16 cellular contexts compared by ENCODE assay signal in the genomic region with DNA sequence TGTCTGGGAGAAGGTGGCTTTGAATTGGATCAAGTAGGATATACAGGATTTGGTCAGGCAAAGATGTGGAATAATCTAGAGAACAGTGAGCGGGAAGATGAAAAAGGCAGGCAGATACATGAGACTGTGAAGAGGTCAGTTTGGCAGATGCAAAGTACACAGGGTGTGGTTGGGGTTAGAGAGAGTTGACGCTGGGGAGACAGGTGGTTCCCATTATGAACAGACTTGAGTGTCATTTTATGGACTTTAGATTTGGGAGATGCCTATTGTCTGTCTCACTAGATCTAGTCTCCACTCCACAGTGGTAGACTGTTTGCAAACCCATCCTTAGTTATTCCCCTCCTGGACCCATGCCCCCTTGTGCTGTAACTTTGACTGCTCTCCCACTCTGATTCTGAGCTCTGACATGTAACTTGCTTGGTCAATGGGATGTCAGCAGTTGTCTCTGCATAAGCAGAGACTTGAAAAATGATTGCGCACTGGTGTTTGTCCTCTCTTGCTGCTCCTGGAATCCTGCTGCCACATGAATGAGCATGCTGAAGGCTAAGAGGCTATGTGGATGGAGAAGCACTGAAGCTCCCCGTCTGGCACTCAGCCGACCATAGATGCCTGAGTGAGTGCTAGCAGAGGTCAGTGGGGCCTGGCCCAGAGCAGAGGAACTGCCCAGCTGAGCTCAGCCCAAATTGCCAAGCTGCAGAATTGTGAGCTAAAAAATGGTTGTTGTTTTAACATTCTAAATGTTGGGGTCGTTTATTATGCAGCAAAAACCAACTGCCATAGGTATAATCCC.
DNase-seq lines count a peak whose midpoint lies in the region; ATAC-seq and TF ChIP-seq lines count a peak whose summit lies in the region.
"Had no signal": no experiment of that assay in that cellular context is flagged by ENCODE, and none has a peak within 500 bp of the region (broad histone marks: within the 10 kb centered on the region; RNA-seq: fewer than 3 reads in every experiment).

No MANE protein-coding gene starts in this region.

- no peaks in the 10 kb centered on the region for H3F3A ChIP-seq in PC-3 (ENCODE audit: low read length, unreplicated experiment)

- TF ChIP-seq CTCF in right atrium auricular region (IDR thresholded peaks at IDR 0.05) (no peak), heart left ventricle (IDR thresholded peaks at IDR 0.05) (no peak), PC-3 (conservative IDR thresholded peaks at IDR 0.05; ENCODE audit: low read depth, low read length) (no peak), gastroesophageal sphincter (IDR thresholded peaks at IDR 0.05) (no peak), vagina (IDR thresholded peaks at IDR 0.05) (no peak)

- no peaks in the 10 kb centered on the region for H3K79me2 ChIP-seq in PC-3 (ENCODE audit: low read length)

- peak overlapping the region; percentile 74; the same call in 1 of the 2 replicates for H3K4me2 ChIP-seq in PC-3 (ENCODE audit: low read length)

- TF ChIP-seq POLR2A in heart left ventricle (IDR thresholded peaks at IDR 0.05): no peak
- no peak for TF ChIP-seq POLR2A in gastroesophageal sphincter (IDR thresholded peaks at IDR 0.05)
- TF ChIP-seq POLR2A in vagina (IDR thresholded peaks at IDR 0.05): no peak

- H3K27ac ChIP-seq in right atrium auricular region (no peak overlapping the region), heart left ventricle (no peak overlapping the region), PC-3 (ENCODE audit: low read length) (no peak overlapping the region), gastroesophageal sphincter (peak overlapping the region in 3 of 4 donors; percentile 49 to 64 (median 60)), vagina (peak overlapping the region; percentile 43)

- no peaks in the 10 kb centered on the region for H3K9me3 ChIP-seq in right atrium auricular region
- no peaks in the 10 kb centered on the region for H3K9me3 ChIP-seq in heart left ventricle
- no peaks in the 10 kb centered on the region for H3K9me3 ChIP-seq in PC-3 (ENCODE audit: low read length)
- H3K9me3 ChIP-seq in gastroesophageal sphincter: no peaks in the 10 kb centered on the region
- no peaks in the 10 kb centered on the region for H3K9me3 ChIP-seq in vagina

- no peaks in the 10 kb centered on the region for H3K9me2 ChIP-seq in PC-3 (replicated peaks; ENCODE audit: low read length)

- H3K9ac ChIP-seq in PC-3 (ENCODE audit: low read length): no peak overlapping the region

- CTCF ChIA-PET in PC-3 (lab: Charles Lee): no interaction called here

- H3K36me3 ChIP-seq in right atrium auricular region (no peaks in the 10 kb centered on the region), heart left ventricle (no peaks in the 10 kb centered on the region), PC-3 (ENCODE audit: low read depth, low read length) (no peaks in the 10 kb centered on the region), gastroesophageal sphincter (no peaks in the 10 kb centered on the region), vagina (no peaks in the 10 kb centered on the region)

- no peak for TF ChIP-seq EP300 in gastroesophageal sphincter (IDR thresholded peaks at IDR 0.05)

- 0 out of 2 replicates have a peak overlapping the region, but pooled peaks have one; percentile 60 for H2AFZ ChIP-seq in PC-3 (ENCODE audit: low read length)

- 60 to 70% (median 67%) methylated on average over 6 of the region's 6 CpGs for WGBS in heart left ventricle, 4 donors
- WGBS in gastroesophageal sphincter (ENCODE audit: low coverage in 1 of 2), 2 donors: 26 to 50% methylated on average over 2 to 3 of the region's 6 CpGs

- POLR2A ChIA-PET in PC-3 (lab: Charles Lee; ENCODE audit: unreplicated experiment): interaction anchor here (0.8 kb wide), 1 partner anchor 211 kb away, joined by 4 read pairs; no protein-coding TSS in a partner anchor

- DNase-seq in right atrium auricular region (ENCODE audit: low spot score) (peak; percentile 50), heart left ventricle (no peak), PC-3 (no peak), vagina (ENCODE audit: extremely low spot score in 2 of 2) (peak in 1 of 2 donors; percentile 70), amniotic stem cell (lab: John Stamatoyannopoulos, UW) (no peak), NCI-H446 (lab: John Stamatoyannopoulos, UW) (no peak)
- DNase-seq in activated effector memory CD4-positive, alpha-beta T cell treated with anti-CD3 and anti-CD28 coated beads, Interleukin-2, amount 50 U/mL, for 16 hours: no peak
- DNase-seq: activated CD4-positive, alpha-beta T cell treated with anti-CD3 and anti-CD28 coated beads, Interleukin-2, amount 10 ng/mL, durations not matched to agents 7 days and 5 days; activated naive CD8-positive, alpha-beta T cell treated with anti-CD3 and anti-CD28 coated beads for 36 hours; cerebellar nuclear complex; DMS 273 treated with DMSO at 0.1 percent for 48 hours; GOT3; natural killer cell; stimulated activated CD4-positive, alpha-beta T cell treated with anti-CD3 and anti-CD28 coated beads, Interleukin-2, amount 100 ng/mL, for 48 hours had no signal

- H3K4me1 ChIP-seq in right atrium auricular region: peaks cover 0 to 19% of the 10 kb centered on the region in 2 donors
- H3K4me1 ChIP-seq in heart left ventricle: peaks cover 0 to 44% (median 18%) of the 10 kb centered on the region in 12 donors
- H3K4me1 ChIP-seq in PC-3 (ENCODE audit: insufficient read depth, low read length): peaks cover 22% of the 10 kb centered on the region
- peaks cover 0 to 36% (median under 1%) of the 10 kb centered on the region in 3 donors for H3K4me1 ChIP-seq in gastroesophageal sphincter
- H3K4me1 ChIP-seq in vagina: peaks cover 44% of the 10 kb centered on the region

- H4K20me1 ChIP-seq in PC-3 (ENCODE audit: low read length): no peaks in the 10 kb centered on the region

- ATAC-seq in heart left ventricle (no peak), PC-3 (no peak), gastroesophageal sphincter (peak; percentile 25)
- ATAC-seq: HepG2, natural killer cell had no signal

- BruUV-seq in PC-3 (replicated peaks; lab: Mats Ljungman, UMichigan): no TSS peak

- H3K4me3 ChIP-seq in right atrium auricular region (no peak overlapping the region), heart left ventricle (no peak overlapping the region), PC-3 (ENCODE audit: low read length) (no peak overlapping the region), gastroesophageal sphincter (no peak overlapping the region), vagina (no peak overlapping the region)

- intact Hi-C loops in heart left ventricle (cut with DNase I): loop anchor here in 5 of 10 donors (2.0 to 10.0 kb wide), 5 partner anchors 87 to 333 kb away; a partner anchor contains a TSS
- intact Hi-C loops in PC-3 (cut with micrococcal nuclease): loop anchor here (1.0 to 5.0 kb wide), 2 partner anchors 33 to 89 kb away; a partner anchor contains a TSS
- intact Hi-C loops in vagina (cut with DNase I): no loop called here

- no peaks in the 10 kb centered on the region for H3K27me3 ChIP-seq in right atrium auricular region
- no peaks in the 10 kb centered on the region for H3K27me3 ChIP-seq in heart left ventricle
- H3K27me3 ChIP-seq in PC-3 (ENCODE audit: low read length): no peaks in the 10 kb centered on the region
- H3K27me3 ChIP-seq in gastroesophageal sphincter: peaks cover 3% of the 10 kb centered on the region
- H3K27me3 ChIP-seq in vagina: no peaks in the 10 kb centered on the region

Comparison
In these comparisons a context has a peak if more than half of its experiments do, and no peak if none do; other contexts are left out.
1. H3K27ac ChIP-seq: peak in gastroesophageal sphincter (3 of 4) and vagina (single experiment); none in right atrium auricular region (0 of 2), heart left ventricle (0 of 12) and PC-3 (single experiment).